ENCODE assay signal across 13 cellular contexts in genomic region chr3:124277516-124277890, GRCh38.
DNase-seq lines count a peak whose midpoint lies in the region; ATAC-seq, FAIRE-seq and TF ChIP-seq lines count a peak whose summit lies in the region.
"Had no signal": no experiment of that assay in that cellular context is flagged by ENCODE, and none has a peak within 500 bp of the region (broad histone marks: within the 10 kb centered on the region; RNA-seq: fewer than 3 reads in every experiment).

No MANE protein-coding gene starts in this region.

- no peak for TF ChIP-seq POLR2A in GM12891 (IDR thresholded peaks at IDR 0.05; ENCODE audit: low read depth, low read length)

- peak; percentile 37 to 54 for ATAC-seq in right cardiac atrium
- ATAC-seq in sciatic nerve: peak; percentile 52
- ATAC-seq in HG02610 (IDR thresholded peaks at IDR 0.05; ENCODE audit: unreplicated experiment): no peak

- peaks cover 34% of the 10 kb centered on the region for H3K4me1 Mint-ChIP-seq in brain
- H3K4me1 Mint-ChIP-seq: naive B cell had no signal

- intact Hi-C loops in right cardiac atrium (cut with DNase I) (loop anchor here in 1 of 4 donors (10.0 kb wide), 1 partner anchor 253 kb away; no protein-coding TSS in a partner anchor), sciatic nerve (cut with DNase I) (loop anchor here (10.0 kb wide), 1 partner anchor 193 kb away; no protein-coding TSS in a partner anchor)

- DNase-seq in right cardiac atrium (peak in 2 of 3 donors; percentile 33 to 63), sciatic nerve (ENCODE audit: low spot score) (no peak), GM12891 (ENCODE audit: insufficient read length, low spot score) (no peak), germinal center (ENCODE audit: low spot score) (no peak), NOMO-1 treated with dmso at 0.1 percent for 144 hours (lab: John Stamatoyannopoulos, UW; ENCODE audit: unreplicated experiment) (no peak)
- DNase-seq: activated CD4-positive, alpha-beta T cell treated with anti-CD3 and anti-CD28 coated beads, Interleukin-2, amount 50 U/mL, for 48 hours; naive B cell; NCI-H345 had no signal

- H3K4me1 ChIP-seq in BLaER1 (peaks cover 51% of the 10 kb centered on the region), right cardiac atrium (ENCODE audit: control insufficient read depth, insufficient read depth, low read length) (peaks cover 21% of the 10 kb centered on the region)

- H3K36me3 ChIP-seq in BLaER1: 0 out of 2 replicates have a peak, but pooled peaks cover 4% of the 10 kb centered on the region
- H3K36me3 ChIP-seq: BLaER1 treated with 17β-estradiol and CSF1 and Interleukin-3, amounts not matched to agents 10 nM and 100 nM had no signal

- H3K27ac Mint-ChIP-seq in brain: peak overlapping the region; percentile 9 to 79 (median 21)

- TF ChIP-seq CTCF in brain (conservative IDR thresholded peaks at IDR 0.05): no peak

- no peaks in the 10 kb centered on the region for H3K9me3 Mint-ChIP-seq in brain

- H4K20me1 ChIP-seq in BLaER1: no peaks in the 10 kb centered on the region
- H4K20me1 ChIP-seq: BLaER1 treated with 17β-estradiol and CSF1 and Interleukin-3, amounts not matched to agents 10 nM and 100 nM had no signal

- no peak for FAIRE-seq in GM12891 (lab: Jason Lieb, UNC)
- FAIRE-seq: frontal cortex had no signal

- H3K9me3 ChIP-seq in BLaER1 (no peaks in the 10 kb centered on the region), right cardiac atrium (ENCODE audit: control insufficient read depth, low read length) (no peaks in the 10 kb centered on the region)
- H3K9me3 ChIP-seq: BLaER1 treated with 17β-estradiol and CSF1 and Interleukin-3, amounts not matched to agents 10 nM and 100 nM had no signal

- no peak overlapping the region for H3K9ac ChIP-seq in BLaER1
- H3K9ac ChIP-seq: BLaER1 treated with 17β-estradiol and CSF1 and Interleukin-3, amounts not matched to agents 10 nM and 100 nM had no signal

- H3K27ac ChIP-seq in BLaER1 (no peak overlapping the region), right cardiac atrium (ENCODE audit: low read length) (peak overlapping the region; percentile 85)
- H3K27ac ChIP-seq: BLaER1 treated with 17β-estradiol and CSF1 and Interleukin-3, amounts not matched to agents 10 nM and 100 nM had no signal

- no peaks in the 10 kb centered on the region for H3K27me3 Mint-ChIP-seq in brain

- H3K27me3 ChIP-seq in BLaER1 (no peaks in the 10 kb centered on the region), right cardiac atrium (ENCODE audit: control insufficient read depth, insufficient read depth) (no peaks in the 10 kb centered on the region)
- H3K27me3 ChIP-seq: BLaER1 treated with 17β-estradiol and CSF1 and Interleukin-3, amounts not matched to agents 10 nM and 100 nM had no signal

- no peaks in the 10 kb centered on the region for H3K36me3 Mint-ChIP-seq in brain
- H3K36me3 Mint-ChIP-seq: naive B cell had no signal

- peak overlapping the region; percentile 16; the same call in 1 of the 2 replicates for H3K4me2 ChIP-seq in BLaER1

- H3K4me3 ChIP-seq in BLaER1 (no peak overlapping the region), right cardiac atrium (ENCODE audit: low read length) (no peak overlapping the region)
- H3K4me3 ChIP-seq: BLaER1 treated with 17β-estradiol and CSF1 and Interleukin-3, amounts not matched to agents 10 nM and 100 nM had no signal

- WGBS in right cardiac atrium: 18% methylated on average over 3 of the region's 3 CpGs

- H3K4me3 Mint-ChIP-seq in brain: no peak overlapping the region
- H3K4me3 Mint-ChIP-seq: naive B cell had no signal

TF ChIP-seq in GM12891, 5 proteins besides CTCF, POLR2A, EP300 and RAD21:
- TF ChIP-seq POU2F2 (IDR thresholded peaks at IDR 0.05; ENCODE audit: low read depth, low read length) (no peak), TAF1 (IDR thresholded peaks at IDR 0.05; ENCODE audit: low read depth, low read length) (no peak), POLR2AphosphoS5 (IDR thresholded peaks at IDR 0.05; ENCODE audit: low read depth, low read length) (no peak), PAX5 (IDR thresholded peaks at IDR 0.05; ENCODE audit: insufficient read depth, low read length, severe bottlenecking) (no peak), SPI1 (IDR thresholded peaks at IDR 0.05; ENCODE audit: low read depth, low read length) (no peak)

Comparison
In these comparisons a context has a peak if more than half of its experiments do, and no peak if none do; other contexts are left out.
1. DNase-seq: peak in right cardiac atrium (2 of 3); none in sciatic nerve (single experiment), GM12891 (single experiment), germinal center (single experiment) and NOMO-1 treated with dmso at 0.1 percent for 144 hours (single experiment).